12 cellular contexts compared by ENCODE assay signal in genomic region chr16:9225527-9226316, GRCh38.
DNase-seq lines count a peak whose midpoint lies in the region; ATAC-seq, FAIRE-seq and TF ChIP-seq lines count a peak whose summit lies in the region.
"Had no signal": no experiment of that assay in that cellular context is flagged by ENCODE, and none has a peak within 500 bp of the region (broad histone marks: within the 10 kb centered on the region; RNA-seq: fewer than 3 reads in every experiment).

No MANE protein-coding gene starts in this region.

- no peaks in the 10 kb centered on the region for H3K4me1 ChIP-seq in KMS-11 (ENCODE audit: low read depth, poor library complexity, severe bottlenecking)

- no peak overlapping the region for H3K27ac ChIP-seq in KMS-11

- H3K4me2 ChIP-seq in KMS-11 = no peak overlapping the region

- H3K36me3 ChIP-seq in KMS-11 (ENCODE audit: insufficient read depth) = no peaks in the 10 kb centered on the region

- no peak overlapping the region for H3K4me3 ChIP-seq in KMS-11 (IDR thresholded peaks at IDR 0.05; ENCODE audit: insufficient read depth, low read depth, low read length)
- H3K4me3 ChIP-seq: lung had no signal

- H3K79me2 ChIP-seq in KMS-11 (ENCODE audit: insufficient read depth, low read depth) = no peaks in the 10 kb centered on the region

- no peak for ATAC-seq in HG02870 (IDR thresholded peaks at IDR 0.05; ENCODE audit: unreplicated experiment)
- no peak for ATAC-seq in esophagus mucosa

- DNase-seq in DMS53 (lab: John Stamatoyannopoulos, UW) = peak; percentile 36
- DNase-seq in DMS53 treated with DMSO at 0.1 percent for 48 hours (lab: John Stamatoyannopoulos, UW; ENCODE audit: unreplicated experiment) = no peak
- DNase-seq in cerebellar cortex (ENCODE audit: low spot score) = peak; percentile 10
- DNase-seq in posterior cingulate gyrus = peak in 6 of 10 donors; percentile 17 to 91 (median 34)
- DNase-seq in RCC 7860 (ENCODE audit: low spot score) = no peak
- DNase-seq: NCI-H1092 had no signal

- H3K9ac ChIP-seq in KMS-11 = no peak overlapping the region

- intact Hi-C loops in posterior cingulate gyrus (cut with DNase I) = loop anchor here (1.0 kb wide), 1 partner anchor 65 kb away; no protein-coding TSS in a partner anchor

- no peak for FAIRE-seq in RCC 7860 (lab: Jason Lieb, UNC)
- FAIRE-seq: A204.1, TTC549 had no signal

- H4K20me1 ChIP-seq in KMS-11 (ENCODE audit: insufficient read depth) = no peaks in the 10 kb centered on the region

- TF ChIP-seq CTCF in KMS-11 (conservative IDR thresholded peaks at IDR 0.05; ENCODE audit: low read depth, low read length) = peak; percentile 38

- H2AFZ ChIP-seq in KMS-11 (ENCODE audit: low read depth) = no peak overlapping the region

- no peaks in the 10 kb centered on the region for H3K27me3 ChIP-seq in KMS-11 (ENCODE audit: insufficient read depth, low read depth)

Comparison
In these comparisons a context has a peak if more than half of its experiments do, and no peak if none do; other contexts are left out.
1. DNase-seq: peak in DMS53 (single experiment), cerebellar cortex (single experiment) and posterior cingulate gyrus (6 of 10); none in DMS53 treated with DMSO at 0.1 percent for 48 hours (single experiment) and RCC 7860 (single experiment).